ENCODE assay signal across 10 cellular contexts in genomic region chr6:158789115-158789917, GRCh38. TPM values are rescaled to one million over a fixed set of nuclear protein-coding genes. Genes with fewer than 3 reads are reported as not detected.
A peak's percentile ranks its signal among the peaks of the same experiment; 100 is the strongest.
DNase-seq lines count a peak whose midpoint lies in the region; ATAC-seq and TF ChIP-seq lines count a peak whose summit lies in the region.
"Had no signal": no experiment of that assay in that cellular context is flagged by ENCODE, and none has a peak within 500 bp of the region (broad histone marks: within the 10 kb centered on the region; RNA-seq: fewer than 3 reads in every experiment).

No MANE protein-coding gene starts in this region.

- TF ChIP-seq RAD21 in liver (IDR thresholded peaks at IDR 0.05) = peak in 1 of 2 donors; percentile 7

- no peaks in the 10 kb centered on the region for H3K9me3 Mint-ChIP-seq in CD8-positive, alpha-beta memory T cell
- no peaks in the 10 kb centered on the region for H3K9me3 Mint-ChIP-seq in activated CD4-positive, alpha-beta T cell treated with anti-CD3 and anti-CD28 coated beads, Interleukin-2, amount 10 ng/mL, durations not matched to agents 7 days and 5 days
- no peaks in the 10 kb centered on the region for H3K9me3 Mint-ChIP-seq in neural progenitor cell

- peaks cover 40% of the 10 kb centered on the region for H3K4me1 ChIP-seq in CD8-positive, alpha-beta memory T cell (ENCODE audit: insufficient read depth, low read length)
- H3K4me1 ChIP-seq in liver (ENCODE audit: control insufficient read depth in 4 of 4, insufficient read depth in 4 of 4, low read length in 3 of 4) (peaks cover 0 to 15% (median 6%) of the 10 kb centered on the region in 4 donors), mesendoderm (ENCODE audit: control insufficient read depth, low read depth, low read length) (no peaks in the 10 kb centered on the region), neural progenitor cell (no peaks in the 10 kb centered on the region)

- POLR2A ChIA-PET in CD8-positive, alpha-beta memory T cell (lab: Charles Lee) = interaction anchor here (0.5 to 2.0 kb wide), 13 partner anchors 9 to 171 kb away, joined by 3 to 13 read pairs (median 5); partner anchors contain the start of gene EZR
- POLR2A ChIA-PET in activated CD4-positive, alpha-beta T cell treated with anti-CD3 and anti-CD28 coated beads, Interleukin-2, amount 10 ng/mL, durations not matched to agents 7 days and 5 days (lab: Charles Lee) = interaction anchor here (0.6 to 0.9 kb wide), 4 partner anchors 30 to 190 kb away, joined by 3 read pairs; partner anchors contain the start of gene EZR

- no peak overlapping the region for H4K5ac ChIP-seq in mesendoderm (ENCODE audit: low read length)

- no peaks in the 10 kb centered on the region for H3K9me3 ChIP-seq in CD8-positive, alpha-beta memory T cell (ENCODE audit: low read length)
- no peaks in the 10 kb centered on the region for H3K9me3 ChIP-seq in liver (ENCODE audit: control insufficient read depth in 4 of 4, low read length in 3 of 4)
- no peaks in the 10 kb centered on the region for H3K9me3 ChIP-seq in neural progenitor cell (ENCODE audit: low read depth)

- no peak overlapping the region for H3K4me2 ChIP-seq in mesendoderm (ENCODE audit: low read length)
- H3K4me2 ChIP-seq in neural progenitor cell = no peak overlapping the region

- H2BK5ac ChIP-seq in mesendoderm (ENCODE audit: low read length) = no peak overlapping the region

- H3K36me3 Mint-ChIP-seq in CD8-positive, alpha-beta memory T cell = peaks cover 0 to 76% (median 19%) of the 10 kb centered on the region in 3 donors
- peaks cover 59% of the 10 kb centered on the region for H3K36me3 Mint-ChIP-seq in activated CD4-positive, alpha-beta T cell treated with anti-CD3 and anti-CD28 coated beads, Interleukin-2, amount 10 ng/mL, durations not matched to agents 7 days and 5 days (ENCODE audit: low read depth)
- peaks cover 34% of the 10 kb centered on the region for H3K36me3 Mint-ChIP-seq in neural progenitor cell

- peak overlapping the region; percentile 74 to 98 (median 95) for H3K27ac Mint-ChIP-seq in CD8-positive, alpha-beta memory T cell
- peak overlapping the region; percentile 86 for H3K27ac Mint-ChIP-seq in activated CD4-positive, alpha-beta T cell treated with anti-CD3 and anti-CD28 coated beads, Interleukin-2, amount 10 ng/mL, durations not matched to agents 7 days and 5 days
- H3K27ac Mint-ChIP-seq in neural progenitor cell = no peak overlapping the region

- peak overlapping the region; percentile 6 for H3K4me3 ChIP-seq in CD8-positive, alpha-beta memory T cell (ENCODE audit: low read length)
- H3K4me3 ChIP-seq in liver (ENCODE audit: low read depth in 1 of 3, low read length in 3 of 3) (no peak overlapping the region), mesendoderm (ENCODE audit: low read length) (no peak overlapping the region), neural progenitor cell (no peak overlapping the region)

- H3K27me3 ChIP-seq in CD8-positive, alpha-beta memory T cell (ENCODE audit: insufficient read depth, low read length, poor library complexity, severe bottlenecking) = no peaks in the 10 kb centered on the region
- H3K27me3 ChIP-seq in liver (ENCODE audit: control insufficient read depth in 4 of 4, insufficient read depth in 4 of 4, low read length in 3 of 4) (no peaks in the 10 kb centered on the region), mesendoderm (ENCODE audit: insufficient read depth, low read length, poor library complexity) (no peaks in the 10 kb centered on the region), neural progenitor cell (no peaks in the 10 kb centered on the region)

- peaks cover 0 to 2% of the 10 kb centered on the region in 2 donors for H3K27me3 Mint-ChIP-seq in CD8-positive, alpha-beta memory T cell
- H3K27me3 Mint-ChIP-seq in activated CD4-positive, alpha-beta T cell treated with anti-CD3 and anti-CD28 coated beads, Interleukin-2, amount 10 ng/mL, durations not matched to agents 7 days and 5 days = no peaks in the 10 kb centered on the region
- no peaks in the 10 kb centered on the region for H3K27me3 Mint-ChIP-seq in neural progenitor cell (ENCODE audit: insufficient read depth, low read depth)

- H2AK5ac ChIP-seq in mesendoderm (ENCODE audit: low read length) = no peak overlapping the region

- peaks cover 13% of the 10 kb centered on the region for H4K20me1 ChIP-seq in neural progenitor cell (ENCODE audit: low read depth)

- ATAC-seq in GM21825 (IDR thresholded peaks at IDR 0.05; ENCODE audit: unreplicated experiment) = peak; percentile 57
- no peak for ATAC-seq in GM18858 (IDR thresholded peaks at IDR 0.05; ENCODE audit: unreplicated experiment)

- H3K79me1 ChIP-seq in mesendoderm (ENCODE audit: low read length) = peaks cover 21% of the 10 kb centered on the region

- H3K4me3 Mint-ChIP-seq in CD8-positive, alpha-beta memory T cell = peak overlapping the region; percentile 37 to 82 (median 65)
- peak overlapping the region; percentile 47 for H3K4me3 Mint-ChIP-seq in activated CD4-positive, alpha-beta T cell treated with anti-CD3 and anti-CD28 coated beads, Interleukin-2, amount 10 ng/mL, durations not matched to agents 7 days and 5 days
- H3K4me3 Mint-ChIP-seq in neural progenitor cell = no peak overlapping the region

- WGBS in liver = 61% methylated on average over 11 of the region's 11 CpGs
- WGBS in mesendoderm (ENCODE audit: extremely low coverage, insufficient coverage, low lambda C conversion rate) = no CpG with 5 or more reads among the region's 11 CpGs

- peaks cover 37% of the 10 kb centered on the region for H3K36me3 ChIP-seq in CD8-positive, alpha-beta memory T cell (ENCODE audit: insufficient read depth, low read length)
- H3K36me3 ChIP-seq in liver (ENCODE audit: control insufficient read depth in 4 of 4, insufficient read depth in 3 of 4, low read depth in 1 of 4, low read length in 3 of 4) = peaks cover 7 to 21% (median 14%) of the 10 kb centered on the region in 4 donors
- peaks cover 17% of the 10 kb centered on the region for H3K36me3 ChIP-seq in mesendoderm (ENCODE audit: control insufficient read depth, insufficient read depth, low read length)
- H3K36me3 ChIP-seq in neural progenitor cell = no peaks in the 10 kb centered on the region

- no peak overlapping the region for H4K8ac ChIP-seq in mesendoderm (ENCODE audit: low read depth, low read length)

- H2BK120ac ChIP-seq in mesendoderm (ENCODE audit: low read depth, low read length) = no peak overlapping the region

- CTCF ChIA-PET in CD8-positive, alpha-beta memory T cell (lab: Charles Lee) = interaction anchor here (0.7 to 7.8 kb wide), 15 partner anchors 8 to 320 kb away, joined by 3 to 41 read pairs (median 4); no protein-coding TSS in a partner anchor
- CTCF ChIA-PET in activated CD4-positive, alpha-beta T cell treated with anti-CD3 and anti-CD28 coated beads, Interleukin-2, amount 10 ng/mL, durations not matched to agents 7 days and 5 days (lab: Charles Lee) = interaction anchor here (0.7 to 2.1 kb wide), 9 partner anchors 8 to 345 kb away, joined by 3 to 10 read pairs (median 3); no protein-coding TSS in a partner anchor

- H3K79me2 ChIP-seq in mesendoderm (ENCODE audit: control insufficient read depth, insufficient read depth, low read length) (peaks cover 56% of the 10 kb centered on the region), neural progenitor cell (ENCODE audit: low read depth) (peaks cover 61% of the 10 kb centered on the region)

- peak; percentile 46 to 83 (median 73) for DNase-seq in CD8-positive, alpha-beta memory T cell
- peak; percentile 82 for DNase-seq in activated CD4-positive, alpha-beta T cell treated with anti-CD3 and anti-CD28 coated beads, Interleukin-2, amount 10 ng/mL, durations not matched to agents 7 days and 5 days
- no peak for DNase-seq in mesendoderm
- DNase-seq in neural progenitor cell (ENCODE audit: low spot score) = no peak
- DNase-seq in 8988T = no peak
- DNase-seq: DMS53, NCI-H510A treated with DMSO at 0.1 percent for 48 hours had no signal

- no peak overlapping the region for H3K23ac ChIP-seq in mesendoderm (ENCODE audit: low read length)

- no peaks in the 10 kb centered on the region for H3F3A ChIP-seq in neural progenitor cell (ENCODE audit: low read depth)

- H3K27ac ChIP-seq in CD8-positive, alpha-beta memory T cell (ENCODE audit: low read depth, low read length) = peak overlapping the region; percentile 32
- peak overlapping the region in 1 of 2 donors; percentile 55 for H3K27ac ChIP-seq in liver (ENCODE audit: low read depth in 1 of 2, low read length in 2 of 2)
- H3K27ac ChIP-seq in mesendoderm (ENCODE audit: low read depth, low read length) = no peak overlapping the region
- H3K27ac ChIP-seq in neural progenitor cell = no peak overlapping the region

- no peak overlapping the region for H2AFZ ChIP-seq in neural progenitor cell (replicated peaks)

- H3K4me1 Mint-ChIP-seq in CD8-positive, alpha-beta memory T cell = peaks cover 56 to 86% (median 74%) of the 10 kb centered on the region in 3 donors
- H3K4me1 Mint-ChIP-seq in activated CD4-positive, alpha-beta T cell treated with anti-CD3 and anti-CD28 coated beads, Interleukin-2, amount 10 ng/mL, durations not matched to agents 7 days and 5 days = peaks cover 68% of the 10 kb centered on the region
- peaks cover 6% of the 10 kb centered on the region for H3K4me1 Mint-ChIP-seq in neural progenitor cell

- H3K18ac ChIP-seq in mesendoderm (ENCODE audit: low read length) = no peak overlapping the region

- H3K9ac ChIP-seq in liver (ENCODE audit: low read depth in 1 of 2, low read length in 2 of 2) = peak overlapping the region; percentile 11 to 19
- no peak overlapping the region for H3K9ac ChIP-seq in mesendoderm (ENCODE audit: low read length)
- no peak overlapping the region for H3K9ac ChIP-seq in neural progenitor cell

- H2BK15ac ChIP-seq in mesendoderm (replicated peaks; ENCODE audit: low read depth) = no peak overlapping the region

- TF ChIP-seq CTCF in liver (IDR thresholded peaks at IDR 0.05; ENCODE audit: low read depth, low read length, missing input control) (no peak), neural progenitor cell (IDR thresholded peaks at IDR 0.05) (no peak)

- H3K56ac ChIP-seq in mesendoderm (ENCODE audit: low read length) = no peak overlapping the region

- no peak overlapping the region for H3K4ac ChIP-seq in mesendoderm (ENCODE audit: low read depth, low read length)

TF ChIP-seq in liver, 16 proteins besides CTCF, POLR2A, EP300 and RAD21 (continues in another document):
- no peak for TF ChIP-seq JUND (IDR thresholded peaks at IDR 0.05)
- no peak for TF ChIP-seq EGR1 (IDR thresholded peaks at IDR 0.05; ENCODE audit: low read depth in 2 of 2)
- TF ChIP-seq FOXA2 (IDR thresholded peaks at IDR 0.05) = no peak
- no peak for TF ChIP-seq MAX (IDR thresholded peaks at IDR 0.05)

RNA-seq across cellular contexts. Expression of gene EZR, which starts 29.9 kb away (rescaled TPM):
- 100 to 1,000 TPM; 296 to 299 TPM for total RNA-seq in CD8-positive, alpha-beta memory T cell
- 325 TPM for polyA plus RNA-seq in CD8-positive, alpha-beta memory T cell
- total RNA-seq in activated CD4-positive, alpha-beta T cell treated with anti-CD3 and anti-CD28 coated beads, Interleukin-2, amount 10 ng/mL, durations not matched to agents 7 days and 5 days = 100 to 1,000 TPM; 201 to 210 TPM
- total RNA-seq in liver (10 to 100 TPM; 22.4 to 28.5 TPM), neural progenitor cell (ENCODE audit: low replicate concordance) (52.0 and 61.4 TPM in 2 replicates)
- 10 to 100 TPM; 22.0 to 35.4 TPM for polyA plus RNA-seq in liver
- 145 TPM for polyA plus RNA-seq in mesendoderm (2013, experiment 1 of 2)
- 153 TPM for polyA plus RNA-seq in mesendoderm (2013, experiment 2 of 2)

Comparison
In these comparisons a context has a peak if more than half of its experiments do, and no peak if none do; other contexts are left out.
1. DNase-seq: peak in CD8-positive, alpha-beta memory T cell (5 of 5) and activated CD4-positive, alpha-beta T cell treated with anti-CD3 and anti-CD28 coated beads, Interleukin-2, amount 10 ng/mL, durations not matched to agents 7 days and 5 days (single experiment); none in mesendoderm (single experiment), neural progenitor cell (single experiment) and 8988T (single experiment).
2. H3K9ac ChIP-seq: peak in liver (2 of 2); none in mesendoderm (single experiment) and neural progenitor cell (single experiment).